Comparison of ENCODE assay signal across 20 cellular contexts in the genomic region with DNA sequence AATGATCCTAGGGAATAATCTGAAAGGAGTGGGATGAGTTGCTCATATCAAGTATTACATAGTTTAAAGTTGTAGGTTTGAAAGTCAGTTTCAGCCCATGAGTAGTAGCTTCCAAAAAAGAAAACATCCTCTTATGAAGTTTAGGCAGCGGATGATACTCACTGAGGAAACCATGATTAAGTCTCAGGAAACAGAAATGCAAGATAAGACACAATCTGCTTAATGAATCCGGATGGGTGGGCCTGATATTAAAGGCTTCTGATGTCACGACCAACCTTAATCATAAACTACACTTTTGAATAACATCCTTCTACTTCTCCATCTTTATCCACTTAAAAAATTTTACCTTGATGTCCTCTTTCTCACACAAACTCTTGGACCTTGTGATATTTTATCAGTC.
"Had no signal": no experiment of that assay in that cellular context is flagged by ENCODE, and none has a peak within 500 bp of the region (broad histone marks: within the 10 kb centered on the region; RNA-seq: fewer than 3 reads in every experiment).

No MANE protein-coding gene starts in this region.

- H3K27me3 Mint-ChIP-seq: activated B cell treated with CpG ODN at 0.5 μM for 24 hours; memory B cell; stimulated activated memory B cell treated with anti-CD40 and anti-IgM and Interleukin-4, amounts not matched to agents 10 μg/mL and 1 μg/mL and 100 μg/mL, for 72 hours had no signal

- DNase-seq: activated B cell treated with CpG ODN at 0.5 μM for 24 hours; activated gamma-delta T cell; activated naive CD8-positive, alpha-beta T cell treated with anti-CD3 and anti-CD28 coated beads for 36 hours; activated T-cell treated with anti-CD3 and anti-CD28 coated beads, Interleukin-2, amount 50 U/mL, for 1 hour; brain microvascular endothelial cell; erythroblast; hippocampal formation; natural killer cell; stimulated activated CD4-positive, alpha-beta T cell treated with anti-CD3 and anti-CD28 coated beads, Interleukin-2, amount 100 ng/mL, for 48 hours; thyroid gland had no signal

- H3K36me3 Mint-ChIP-seq: natural killer cell had no signal

- H3K9me3 Mint-ChIP-seq: activated B cell treated with CpG ODN at 0.5 μM for 24 hours; dendritic cell treated with granulocyte-macrophage colony-stimulating factor and Interleukin-4, amounts not matched to agents 40 ng/mL and 50 ng/mL, for 4 days; memory B cell; natural killer cell; stimulated activated memory B cell treated with anti-CD40 and anti-IgM and Interleukin-4, amounts not matched to agents 10 μg/mL and 1 μg/mL and 100 μg/mL, for 72 hours; T-helper 1 cell treated with Interleukin-12 subunit alpha and Interleukin-12 subunit beta and Interleukin-4 antibody, amounts not matched to agents 30 μg/mL and 1 μg/mL, for 36 hours had no signal

- H3K36me3 ChIP-seq: brain microvascular endothelial cell, gastroesophageal sphincter, neutrophil, thyroid gland, vagina had no signal

- H3K27me3 ChIP-seq: brain microvascular endothelial cell, neutrophil, thyroid gland, vagina had no signal

- H3K4me1 ChIP-seq: gastroesophageal sphincter, parathyroid adenoma, thyroid gland, vagina had no signal

- H3K27ac Mint-ChIP-seq: activated B cell treated with CpG ODN at 0.5 μM for 24 hours; activated naive CD8-positive, alpha-beta T cell treated with anti-CD3 and anti-CD28 coated beads for 36 hours; dendritic cell treated with granulocyte-macrophage colony-stimulating factor and Interleukin-4, amounts not matched to agents 40 ng/mL and 50 ng/mL, for 4 days; natural killer cell; stimulated activated memory B cell treated with anti-CD40 and anti-IgM and Interleukin-4, amounts not matched to agents 10 μg/mL and 1 μg/mL and 100 μg/mL, for 72 hours; T-helper 1 cell treated with Interleukin-12 subunit alpha and Interleukin-12 subunit beta and Interleukin-4 antibody, amounts not matched to agents 30 μg/mL and 1 μg/mL, for 36 hours had no signal

- ATAC-seq: gastroesophageal sphincter; left lobe of liver; stimulated activated memory B cell treated with anti-CD40 and anti-IgM and Interleukin-4, amounts not matched to agents 10 μg/mL and 1 μg/mL and 100 μg/mL, for 72 hours had no signal

- H3K4me3 ChIP-seq: gastroesophageal sphincter, SK-N-MC, thyroid gland, vagina had no signal

- H3K9me3 ChIP-seq: gastroesophageal sphincter, neutrophil, thyroid gland, vagina had no signal

- H3K27ac ChIP-seq: brain microvascular endothelial cell, gastroesophageal sphincter, neutrophil, parathyroid adenoma, SK-N-MC, thyroid gland, vagina had no signal

- H3K4me3 Mint-ChIP-seq: activated B cell treated with CpG ODN at 0.5 μM for 24 hours; activated naive CD8-positive, alpha-beta T cell treated with anti-CD3 and anti-CD28 coated beads for 36 hours; dendritic cell treated with granulocyte-macrophage colony-stimulating factor and Interleukin-4, amounts not matched to agents 40 ng/mL and 50 ng/mL, for 4 days; memory B cell; natural killer cell; stimulated activated memory B cell treated with anti-CD40 and anti-IgM and Interleukin-4, amounts not matched to agents 10 μg/mL and 1 μg/mL and 100 μg/mL, for 72 hours; T-helper 1 cell treated with Interleukin-12 subunit alpha and Interleukin-12 subunit beta and Interleukin-4 antibody, amounts not matched to agents 30 μg/mL and 1 μg/mL, for 36 hours had no signal
